Comparison of ENCODE assay signal across 1 cellular context in the genomic region with DNA sequence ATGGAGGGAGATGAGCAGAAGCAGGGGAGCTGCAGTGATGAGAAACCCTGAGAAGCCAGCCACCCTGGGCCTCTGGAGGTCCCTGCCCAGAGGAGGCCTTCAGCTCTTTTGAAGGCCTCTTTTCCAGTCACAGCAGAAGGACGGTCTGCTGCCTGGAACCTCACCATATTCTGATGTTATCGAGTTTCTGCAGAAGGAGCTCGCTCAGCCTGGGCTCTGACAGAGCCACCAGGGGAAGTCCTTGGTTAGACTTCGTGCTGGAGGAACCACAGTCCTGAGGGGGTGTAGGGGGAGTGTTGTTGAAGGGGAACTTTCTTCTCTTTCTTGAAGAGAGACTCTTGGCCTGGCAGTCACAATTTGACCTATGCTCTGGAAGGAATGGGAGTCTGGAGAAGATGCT.
A peak's percentile ranks its signal among the peaks of the same experiment; 100 is the strongest.
TF ChIP-seq lines count a peak whose summit lies in the region.

No MANE protein-coding gene starts in this region.

TF ChIP-seq in GM12878, 131 proteins besides CTCF, POLR2A, EP300 and RAD21 (continued from another document):
- TF ChIP-seq, protein P1, sequence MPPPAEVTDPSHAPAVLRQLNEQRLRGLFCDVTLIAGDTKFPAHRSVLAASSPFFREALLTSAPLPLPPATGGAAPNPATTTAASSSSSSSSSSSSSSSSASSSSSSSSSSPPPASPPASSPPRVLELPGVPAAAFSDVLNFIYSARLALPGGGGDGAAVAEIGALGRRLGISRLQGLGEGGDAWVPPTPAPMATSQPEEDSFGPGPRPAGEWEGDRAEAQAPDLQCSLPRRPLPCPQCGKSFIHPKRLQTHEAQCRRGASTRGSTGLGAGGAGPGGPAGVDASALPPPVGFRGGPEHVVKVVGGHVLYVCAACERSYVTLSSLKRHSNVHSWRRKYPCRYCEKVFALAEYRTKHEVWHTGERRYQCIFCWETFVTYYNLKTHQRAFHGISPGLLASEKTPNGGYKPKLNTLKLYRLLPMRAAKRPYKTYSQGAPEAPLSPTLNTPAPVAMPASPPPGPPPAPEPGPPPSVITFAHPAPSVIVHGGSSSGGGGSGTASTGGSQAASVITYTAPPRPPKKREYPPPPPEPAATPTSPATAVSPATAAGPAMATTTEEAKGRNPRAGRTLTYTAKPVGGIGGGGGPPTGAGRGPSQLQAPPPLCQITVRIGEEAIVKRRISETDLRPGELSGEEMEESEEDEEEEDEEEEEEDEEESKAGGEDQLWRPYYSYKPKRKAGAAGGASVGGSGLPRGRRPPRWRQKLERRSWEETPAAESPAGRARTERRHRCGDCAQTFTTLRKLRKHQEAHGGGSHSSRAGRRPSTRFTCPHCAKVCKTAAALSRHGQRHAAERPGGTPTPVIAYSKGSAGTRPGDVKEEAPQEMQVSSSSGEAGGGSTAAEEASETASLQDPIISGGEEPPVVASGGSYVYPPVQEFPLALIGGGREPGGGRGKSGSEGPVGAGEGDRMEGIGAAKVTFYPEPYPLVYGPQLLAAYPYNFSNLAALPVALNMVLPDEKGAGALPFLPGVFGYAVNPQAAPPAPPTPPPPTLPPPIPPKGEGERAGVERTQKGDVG (CRISPR knock-in tag; IDR thresholded peaks at IDR 0.05) = no peak
- TF ChIP-seq, protein P2, sequence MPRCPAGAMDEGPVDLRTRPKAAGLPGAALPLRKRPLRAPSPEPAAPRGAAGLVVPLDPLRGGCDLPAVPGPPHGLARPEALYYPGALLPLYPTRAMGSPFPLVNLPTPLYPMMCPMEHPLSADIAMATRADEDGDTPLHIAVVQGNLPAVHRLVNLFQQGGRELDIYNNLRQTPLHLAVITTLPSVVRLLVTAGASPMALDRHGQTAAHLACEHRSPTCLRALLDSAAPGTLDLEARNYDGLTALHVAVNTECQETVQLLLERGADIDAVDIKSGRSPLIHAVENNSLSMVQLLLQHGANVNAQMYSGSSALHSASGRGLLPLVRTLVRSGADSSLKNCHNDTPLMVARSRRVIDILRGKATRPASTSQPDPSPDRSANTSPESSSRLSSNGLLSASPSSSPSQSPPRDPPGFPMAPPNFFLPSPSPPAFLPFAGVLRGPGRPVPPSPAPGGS (IDR thresholded peaks at IDR 0.05; ENCODE audit: borderline replicate concordance, insufficient read depth, low read depth, low read length, poor library complexity, severe bottlenecking) = peak; percentile 67
- TF ChIP-seq SIX5 (IDR thresholded peaks at IDR 0.05; ENCODE audit: low read depth, low read length, severe bottlenecking) (no peak), IRF4 (IDR thresholded peaks at IDR 0.05; ENCODE audit: low read depth, low read length) (0 out of 2 replicates have a peak, but pooled peaks have one; percentile 17), SMAD5 (IDR thresholded peaks at IDR 0.05; ENCODE audit: low read depth) (no peak; the same call in 1 of the 2 replicates), IKZF1 (conservative IDR thresholded peaks at IDR 0.05) (peak; percentile 49; the same call in 1 of the 2 replicates), POLR2AphosphoS5 (IDR thresholded peaks at IDR 0.05; ENCODE audit: low read length) (no peak), FOXK2 (IDR thresholded peaks at IDR 0.05) (no peak), HCFC1 (IDR thresholded peaks at IDR 0.05; ENCODE audit: low read length) (no peak), NRF1 (conservative IDR thresholded peaks at IDR 0.05; ENCODE audit: low read depth, low read length) (no peak), ZNF24 (IDR thresholded peaks at IDR 0.05) (no peak)
- TF ChIP-seq, protein P3, sequence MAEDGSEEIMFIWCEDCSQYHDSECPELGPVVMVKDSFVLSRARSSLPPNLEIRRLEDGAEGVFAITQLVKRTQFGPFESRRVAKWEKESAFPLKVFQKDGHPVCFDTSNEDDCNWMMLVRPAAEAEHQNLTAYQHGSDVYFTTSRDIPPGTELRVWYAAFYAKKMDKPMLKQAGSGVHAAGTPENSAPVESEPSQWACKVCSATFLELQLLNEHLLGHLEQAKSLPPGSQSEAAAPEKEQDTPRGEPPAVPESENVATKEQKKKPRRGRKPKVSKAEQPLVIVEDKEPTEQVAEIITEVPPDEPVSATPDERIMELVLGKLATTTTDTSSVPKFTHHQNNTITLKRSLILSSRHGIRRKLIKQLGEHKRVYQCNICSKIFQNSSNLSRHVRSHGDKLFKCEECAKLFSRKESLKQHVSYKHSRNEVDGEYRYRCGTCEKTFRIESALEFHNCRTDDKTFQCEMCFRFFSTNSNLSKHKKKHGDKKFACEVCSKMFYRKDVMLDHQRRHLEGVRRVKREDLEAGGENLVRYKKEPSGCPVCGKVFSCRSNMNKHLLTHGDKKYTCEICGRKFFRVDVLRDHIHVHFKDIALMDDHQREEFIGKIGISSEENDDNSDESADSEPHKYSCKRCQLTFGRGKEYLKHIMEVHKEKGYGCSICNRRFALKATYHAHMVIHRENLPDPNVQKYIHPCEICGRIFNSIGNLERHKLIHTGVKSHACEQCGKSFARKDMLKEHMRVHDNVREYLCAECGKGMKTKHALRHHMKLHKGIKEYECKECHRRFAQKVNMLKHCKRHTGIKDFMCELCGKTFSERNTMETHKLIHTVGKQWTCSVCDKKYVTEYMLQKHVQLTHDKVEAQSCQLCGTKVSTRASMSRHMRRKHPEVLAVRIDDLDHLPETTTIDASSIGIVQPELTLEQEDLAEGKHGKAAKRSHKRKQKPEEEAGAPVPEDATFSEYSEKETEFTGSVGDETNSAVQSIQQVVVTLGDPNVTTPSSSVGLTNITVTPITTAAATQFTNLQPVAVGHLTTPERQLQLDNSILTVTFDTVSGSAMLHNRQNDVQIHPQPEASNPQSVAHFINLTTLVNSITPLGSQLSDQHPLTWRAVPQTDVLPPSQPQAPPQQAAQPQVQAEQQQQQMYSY (CRISPR knock-in tag; IDR thresholded peaks at IDR 0.05) = no peak
- TF ChIP-seq, protein P4, sequence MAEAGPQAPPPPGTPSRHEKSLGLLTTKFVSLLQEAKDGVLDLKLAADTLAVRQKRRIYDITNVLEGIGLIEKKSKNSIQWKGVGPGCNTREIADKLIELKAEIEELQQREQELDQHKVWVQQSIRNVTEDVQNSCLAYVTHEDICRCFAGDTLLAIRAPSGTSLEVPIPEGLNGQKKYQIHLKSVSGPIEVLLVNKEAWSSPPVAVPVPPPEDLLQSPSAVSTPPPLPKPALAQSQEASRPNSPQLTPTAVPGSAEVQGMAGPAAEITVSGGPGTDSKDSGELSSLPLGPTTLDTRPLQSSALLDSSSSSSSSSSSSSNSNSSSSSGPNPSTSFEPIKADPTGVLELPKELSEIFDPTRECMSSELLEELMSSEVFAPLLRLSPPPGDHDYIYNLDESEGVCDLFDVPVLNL (IDR thresholded peaks at IDR 0.05; ENCODE audit: low read depth, low read length) = no peak
- TF ChIP-seq, protein P5, sequence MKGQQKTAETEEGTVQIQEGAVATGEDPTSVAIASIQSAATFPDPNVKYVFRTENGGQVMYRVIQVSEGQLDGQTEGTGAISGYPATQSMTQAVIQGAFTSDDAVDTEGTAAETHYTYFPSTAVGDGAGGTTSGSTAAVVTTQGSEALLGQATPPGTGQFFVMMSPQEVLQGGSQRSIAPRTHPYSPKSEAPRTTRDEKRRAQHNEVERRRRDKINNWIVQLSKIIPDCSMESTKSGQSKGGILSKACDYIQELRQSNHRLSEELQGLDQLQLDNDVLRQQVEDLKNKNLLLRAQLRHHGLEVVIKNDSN (IDR thresholded peaks at IDR 0.05; ENCODE audit: borderline replicate concordance, extremely low read length, insufficient read depth, low read depth, low read length) = no peak
TF ChIP-seq in GM12878: peak in this region for 29.
